In the genomic region with DNA sequence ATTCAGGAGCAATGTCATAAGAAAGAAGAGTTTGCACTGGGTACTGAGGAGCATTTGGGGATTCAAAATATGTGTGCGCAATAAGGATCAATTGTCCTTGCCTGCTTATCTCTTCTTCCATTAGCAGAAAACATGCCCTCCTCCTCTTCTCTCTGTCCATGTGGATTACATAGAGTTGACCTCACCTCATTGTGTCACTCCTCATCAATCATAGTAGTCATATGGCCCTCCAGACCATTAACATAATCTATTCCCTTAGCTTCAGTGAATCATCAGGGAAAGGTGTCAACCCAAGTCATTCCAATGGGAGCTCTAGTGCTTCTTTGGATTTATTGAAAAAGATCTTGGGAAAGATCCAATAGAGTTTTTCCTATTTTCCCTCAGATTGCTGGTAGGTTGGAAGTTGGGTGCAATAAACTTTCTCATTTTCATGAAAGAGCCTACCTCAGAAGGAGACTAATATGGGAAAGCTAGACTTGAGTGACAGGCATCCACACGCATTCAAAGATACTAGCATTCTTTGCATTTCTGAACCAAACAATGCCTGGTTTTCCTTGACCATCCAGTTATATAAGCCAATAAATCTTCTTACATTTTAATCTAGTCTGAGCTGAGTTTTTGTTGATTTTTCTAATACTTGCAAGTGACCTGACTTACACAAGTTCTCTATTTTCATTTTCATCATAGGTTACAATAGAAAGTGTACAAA, we compare ENCODE assay signal across 21 cellular contexts.
A peak's percentile ranks its signal among the peaks of the same experiment; 100 is the strongest.
DNase-seq lines count a peak whose midpoint lies in the region; TF ChIP-seq lines count a peak whose summit lies in the region.
"Had no signal": no experiment of that assay in that cellular context is flagged by ENCODE, and none has a peak within 500 bp of the region (broad histone marks: within the 10 kb centered on the region; RNA-seq: fewer than 3 reads in every experiment).

No MANE protein-coding gene starts in this region.

- no peaks in the 10 kb centered on the region for H3K4me1 ChIP-seq in prostate gland (replicated peaks)
- H3K4me1 ChIP-seq: HAP-1 had no signal

- no peaks in the 10 kb centered on the region for H3K9me3 ChIP-seq in prostate gland
- H3K9me3 ChIP-seq: HAP-1, thoracic aorta had no signal

- no peak overlapping the region for H3K27ac ChIP-seq in prostate gland
- H3K27ac ChIP-seq: thoracic aorta had no signal

- peak; percentile 36 for DNase-seq in astrocyte of the hippocampus (ENCODE audit: low read depth, low spot score)
- DNase-seq in fibroblast of the aortic adventitia (ENCODE audit: low read depth), result peak; percentile 23
- peak; percentile 50 for DNase-seq in retina
- DNase-seq in NOMO-1 (lab: John Stamatoyannopoulos, UW; ENCODE audit: unreplicated experiment in 2 of 2), result no peak
- no peak for DNase-seq in foreskin fibroblast
- no peak for DNase-seq in prostate gland (ENCODE audit: low spot score)
- DNase-seq in stimulated activated CD4-positive, alpha-beta T cell treated with anti-CD3 and anti-CD28 coated beads, Interleukin-2, amount 100 ng/mL, for 48 hours, result no peak
- DNase-seq: activated CD4-positive, alpha-beta T cell treated with anti-CD3 and anti-CD28 coated beads for 36 hours; activated naive CD4-positive, alpha-beta T cell treated with Interleukin-2 at 50 U/mL for 16 hours; activated T-cell treated with anti-CD3 and anti-CD28 coated beads, Interleukin-2, amount 50 U/mL, for 4 hours; amniotic stem cell; naive thymus-derived CD4-positive, alpha-beta T cell; NCI-H1417 treated with DMSO at 0.1 percent for 48 hours; NCI-H510A; NK-92 treated with Interleukin-12 subunit alpha and Interleukin-12 subunit beta, amount 100 ng/mL, for 24 hours; occipital lobe; right cardiac atrium; stimulated activated naive CD8-positive, alpha-beta T cell treated with anti-CD3 and anti-CD28 coated beads, Interleukin-15, Interleukin-2, amounts not matched to agents 100 U/mL and 50 U/mL, for 24 hours had no signal

- TF ChIP-seq CTCF in fibroblast of the aortic adventitia (IDR thresholded peaks at IDR 0.05; ENCODE audit: insufficient read depth, low read length), result no peak
- TF ChIP-seq CTCF in foreskin fibroblast (IDR thresholded peaks at IDR 0.05; ENCODE audit: low read depth, low read length), result no peak
- no peak for TF ChIP-seq CTCF in prostate gland (IDR thresholded peaks at IDR 0.05)

- no peak for TF ChIP-seq EP300 in Ishikawa (IDR thresholded peaks at IDR 0.05; ENCODE audit: borderline replicate concordance)

- no peak for TF ChIP-seq POLR2A in prostate gland (IDR thresholded peaks at IDR 0.05)

- intact Hi-C loops in prostate gland (cut with DNase I), result no loop called here

- TF ChIP-seq RAD21 in Ishikawa (IDR thresholded peaks at IDR 0.05; ENCODE audit: low read depth), result no peak

- WGBS in prostate gland, result 84% methylated on average over 2 of the region's 2 CpGs

- H3K4me3 ChIP-seq in fibroblast of the aortic adventitia (ENCODE audit: low read depth, low read length), result no peak overlapping the region
- no peak overlapping the region for H3K4me3 ChIP-seq in foreskin fibroblast (ENCODE audit: low read depth in 1 of 2, low read length in 2 of 2)
- H3K4me3 ChIP-seq in prostate gland, result no peak overlapping the region
- H3K4me3 ChIP-seq: HAP-1, thoracic aorta had no signal

- no peaks in the 10 kb centered on the region for H3K36me3 ChIP-seq in prostate gland
- H3K36me3 ChIP-seq: HAP-1, thoracic aorta had no signal

- no peaks in the 10 kb centered on the region for H3K27me3 ChIP-seq in prostate gland (replicated peaks; ENCODE audit: insufficient read depth)

TF ChIP-seq in Ishikawa, 13 proteins besides CTCF, POLR2A, EP300 and RAD21:
- TF ChIP-seq TEAD4 (IDR thresholded peaks at IDR 0.05), result peak; percentile 72
- no peak for TF ChIP-seq TCF12 (IDR thresholded peaks at IDR 0.05; ENCODE audit: low read depth)
TF ChIP-seq in Ishikawa: peak in this region for 1.

Comparison
In these comparisons a context has a peak if more than half of its experiments do, and no peak if none do; other contexts are left out.
1. DNase-seq: peak in astrocyte of the hippocampus (single experiment), fibroblast of the aortic adventitia (single experiment) and retina (single experiment); none in NOMO-1 (0 of 2), foreskin fibroblast (0 of 2), prostate gland (single experiment) and stimulated activated CD4-positive, alpha-beta T cell treated with anti-CD3 and anti-CD28 coated beads, Interleukin-2, amount 100 ng/mL, for 48 hours (0 of 2).